13 cellular contexts compared by ENCODE assay signal in the genomic region with DNA sequence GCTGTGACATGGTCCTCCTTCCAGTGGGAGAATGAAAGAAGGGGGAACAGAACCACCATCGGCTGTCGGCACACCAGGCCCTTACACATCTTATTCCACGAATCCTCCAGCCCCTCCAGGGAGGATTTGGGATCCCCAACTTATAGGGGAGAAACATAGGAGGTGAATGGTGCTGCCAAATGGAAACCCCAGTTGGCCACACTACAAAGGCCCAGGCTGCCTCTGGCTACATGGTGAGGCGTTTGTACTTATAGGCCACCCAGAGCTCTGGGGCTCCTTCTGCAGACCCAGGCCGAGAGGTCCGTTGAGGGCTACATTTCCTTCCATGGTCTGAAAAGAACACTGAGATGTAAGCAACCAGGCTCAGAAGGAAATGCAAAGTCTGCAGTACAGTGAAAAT. TPM values are rescaled to one million over a fixed set of nuclear protein-coding genes. Genes with fewer than 3 reads are reported as not detected.
DNase-seq lines count a peak whose midpoint lies in the region; ATAC-seq and TF ChIP-seq lines count a peak whose summit lies in the region.
"Had no signal": no experiment of that assay in that cellular context is flagged by ENCODE, and none has a peak within 500 bp of the region (broad histone marks: within the 10 kb centered on the region; RNA-seq: fewer than 3 reads in every experiment).

No MANE protein-coding gene starts in this region.

- no peak for TF ChIP-seq CTCF in heart left ventricle (IDR thresholded peaks at IDR 0.05)
- TF ChIP-seq CTCF in fibroblast of lung (conservative IDR thresholded peaks at IDR 0.05 in 1 of 2, IDR thresholded peaks at IDR 0.05 in 1 of 2; ENCODE audit: low read depth in 1 of 2, low read length in 2 of 2), result no peak
- no peak for TF ChIP-seq CTCF in omental fat pad (IDR thresholded peaks at IDR 0.05)

- H2AFZ ChIP-seq in fibroblast of lung (ENCODE audit: low read length), result no peak overlapping the region

- TF ChIP-seq POLR2A in heart left ventricle (IDR thresholded peaks at IDR 0.05), result no peak

- H3K79me2 ChIP-seq in fibroblast of lung (ENCODE audit: control insufficient read depth, insufficient read depth, low read length), result peaks cover 54% of the 10 kb centered on the region

- H4K20me1 ChIP-seq in fibroblast of lung (ENCODE audit: control insufficient read depth, extremely low read depth, insufficient read depth, low read length), result no peaks in the 10 kb centered on the region

- H3K27me3 ChIP-seq in heart left ventricle, result no peaks in the 10 kb centered on the region
- H3K27me3 ChIP-seq in fibroblast of lung (ENCODE audit: control insufficient read depth, insufficient read depth, low read length), result no peaks in the 10 kb centered on the region
- no peaks in the 10 kb centered on the region for H3K27me3 ChIP-seq in rectal smooth muscle tissue (ENCODE audit: control insufficient read depth, insufficient read depth, low read length)

- peak overlapping the region in 10 of 12 donors; percentile 60 to 100 (median 98) for H3K27ac ChIP-seq in heart left ventricle
- peak overlapping the region; percentile 56 for H3K27ac ChIP-seq in fibroblast of lung (ENCODE audit: insufficient read depth, low read length)
- H3K27ac ChIP-seq in rectal smooth muscle tissue (ENCODE audit: low read depth, low read length), result peak overlapping the region; percentile 27

- intact Hi-C loops in heart left ventricle (cut with DNase I) (no loop called here), Right ventricle myocardium inferior (cut with DNase I) (loop anchor here (2.0 kb wide), 1 partner anchor 47 kb away; no protein-coding TSS in a partner anchor)

- peaks cover 31 to 100% (median 96%) of the 10 kb centered on the region in 12 donors for H3K4me1 ChIP-seq in heart left ventricle
- peaks cover 86% of the 10 kb centered on the region for H3K4me1 ChIP-seq in fibroblast of lung (ENCODE audit: control insufficient read depth, extremely low read depth, insufficient read depth, low read length)
- H3K4me1 ChIP-seq in rectal smooth muscle tissue (ENCODE audit: control insufficient read depth, insufficient read depth, low read length), result peaks cover 76% of the 10 kb centered on the region

- WGBS in heart left ventricle, 4 donors, result 70 to 86% (median 78%) methylated on average over 5 to 6 of the region's 6 CpGs

- no peak overlapping the region for H3K4me2 ChIP-seq in fibroblast of lung (ENCODE audit: extremely low read depth, insufficient read depth, low read length)

- H3K36me3 ChIP-seq in heart left ventricle, result peaks cover 4 to 94% (median 84%) of the 10 kb centered on the region in 9 donors
- H3K36me3 ChIP-seq in fibroblast of lung (ENCODE audit: control insufficient read depth, insufficient read depth, low read length), result peaks cover 79% of the 10 kb centered on the region
- peaks cover 50% of the 10 kb centered on the region for H3K36me3 ChIP-seq in rectal smooth muscle tissue (ENCODE audit: control insufficient read depth, insufficient read depth, low read length)

- no peak overlapping the region for H3K4me3 ChIP-seq in heart left ventricle
- no peak overlapping the region for H3K4me3 ChIP-seq in fibroblast of lung (replicated peaks in 1 of 4; ENCODE audit: control extremely low read depth in 1 of 4, insufficient read depth in 1 of 4, low read depth in 3 of 4, low read length in 4 of 4)
- no peak overlapping the region for H3K4me3 ChIP-seq in rectal smooth muscle tissue (ENCODE audit: low read length)

- no peak overlapping the region for H3K9ac ChIP-seq in fibroblast of lung (ENCODE audit: insufficient read depth, low read length)
- H3K9ac ChIP-seq in rectal smooth muscle tissue (ENCODE audit: low read length), result no peak overlapping the region

- H3K9me3 ChIP-seq in heart left ventricle (no peaks in the 10 kb centered on the region), fibroblast of lung (ENCODE audit: control insufficient read depth, insufficient read depth, low read depth, low read length) (no peaks in the 10 kb centered on the region)

- ATAC-seq in heart left ventricle (no peak), Right ventricle myocardium inferior (no peak), GM21825 (IDR thresholded peaks at IDR 0.05; ENCODE audit: unreplicated experiment) (no peak), omental fat pad (ENCODE audit: low FRiP score) (no peak)

- DNase-seq in heart left ventricle, result peak in 1 of 5 donors; percentile 8
- DNase-seq in Right ventricle myocardium inferior (ENCODE audit: missing footprints), result no peak
- no peak for DNase-seq in fibroblast of lung (ENCODE audit: low read depth in 2 of 2)
- DNase-seq in AG08395 (ENCODE audit: low spot score), result no peak
- DNase-seq in omental fat pad (ENCODE audit: low spot score), result no peak
- DNase-seq in NCI-H526 treated with DMSO at 0.1 percent for 48 hours (lab: John Stamatoyannopoulos, UW), result no peak
- DNase-seq: activated CD4-positive, CD25-positive, alpha-beta regulatory T cell; DMS 273 treated with DMSO at 0.1 percent for 48 hours; foreskin fibroblast; NCI-H226; stimulated activated naive CD4-positive, alpha-beta T cell treated with Interleukin-2 at 50 U/mL for 16 hours had no signal

RNA-seq across cellular contexts. Expression of a gene that starts 12.0 kb away (rescaled TPM):
- total RNA-seq in heart left ventricle (100 to 1,000 TPM in 1 of 9 donors, 10 to 100 TPM in 8; 26.0 to 109 (median 50.0) TPM), Right ventricle myocardium inferior (61.9 TPM), fibroblast of lung (58.6 and 74.6 TPM in 2 replicates), omental fat pad (100 to 1,000 TPM in 3 of 4 donors, 10 to 100 TPM in 1; 99.0 to 201 (median 158) TPM)
- polyA plus RNA-seq in heart left ventricle (10 to 100 TPM; 19.0 to 36.4 TPM), fibroblast of lung (68.9 and 97.0 TPM in 2 replicates)
- 59.7 and 93.1 TPM in 2 replicates for polyA plus RNA-seq in fibroblast of lung (2012)
- 187 and 260 TPM in 2 replicates for polyA minus RNA-seq in fibroblast of lung (ENCODE audit: low replicate concordance)

Comparison
In these comparisons a context has a peak if more than half of its experiments do, and no peak if none do; other contexts are left out.
1. H3K27ac ChIP-seq: peak in every context shown above with its lines; median percentile 98 in heart left ventricle; 56 in fibroblast of lung; 27 in rectal smooth muscle tissue.